In the genomic region with DNA sequence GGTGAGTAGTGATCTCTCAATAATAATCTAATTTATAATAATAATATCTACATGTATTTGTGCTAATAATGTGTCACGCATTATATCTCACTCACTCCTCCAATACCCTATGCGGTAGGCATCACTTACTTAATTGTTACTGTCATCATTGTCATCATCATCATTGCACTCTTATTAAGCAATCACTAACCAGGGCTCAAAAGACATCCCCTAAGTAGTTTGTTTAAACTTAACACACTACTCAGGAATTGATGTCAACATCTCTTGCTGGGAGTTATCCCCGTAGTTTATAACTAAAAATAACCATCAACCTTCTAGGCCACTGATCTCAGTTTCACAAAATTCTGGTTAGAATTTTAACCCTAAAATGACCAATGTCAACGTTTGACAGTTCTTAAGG, we compare ENCODE assay signal across 25 cellular contexts. TPM values are rescaled to one million over a fixed set of nuclear protein-coding genes. Genes with fewer than 3 reads are reported as not detected.
DNase-seq lines count a peak whose midpoint lies in the region; ATAC-seq, FAIRE-seq and TF ChIP-seq lines count a peak whose summit lies in the region.
"Had no signal": no experiment of that assay in that cellular context is flagged by ENCODE, and none has a peak within 500 bp of the region (broad histone marks: within the 10 kb centered on the region; RNA-seq: fewer than 3 reads in every experiment).

No MANE protein-coding gene starts in this region.

- no peaks in the 10 kb centered on the region for H3K27me3 Mint-ChIP-seq in stimulated activated naive CD8-positive, alpha-beta T cell treated with anti-CD3 and anti-CD28 coated beads, Interleukin-15, amount 100 ng/mL, for 72 hours
- no peaks in the 10 kb centered on the region for H3K27me3 Mint-ChIP-seq in T-helper 17 cell

- peaks cover 12% of the 10 kb centered on the region for H3K4me1 ChIP-seq in HepG2 (ENCODE audit: insufficient read depth, low read length)

- no peak for TF ChIP-seq CTCF in HepG2 (CRISPR knock-in tag; IDR thresholded peaks at IDR 0.05)

- intact Hi-C loops in HepG2 (cut with micrococcal nuclease; ENCODE audit: unreplicated experiment), result no loop called here

- no peak overlapping the region for H2AFZ ChIP-seq in HepG2 (ENCODE audit: low read length)
- H2AFZ ChIP-seq: parathyroid adenoma had no signal

- H3K36me3 Mint-ChIP-seq in T-helper 17 cell (ENCODE audit: low read depth), result peaks cover 8% of the 10 kb centered on the region
- H3K36me3 Mint-ChIP-seq: brain had no signal

- H3K4me3 Mint-ChIP-seq in stimulated activated naive CD8-positive, alpha-beta T cell treated with anti-CD3 and anti-CD28 coated beads, Interleukin-15, amount 100 ng/mL, for 72 hours, result no peak overlapping the region
- H3K4me3 Mint-ChIP-seq in T-helper 17 cell, result peak overlapping the region; percentile 68
- H3K4me3 Mint-ChIP-seq: brain, endodermal cell, nephron had no signal

- WGBS in HepG2 (ENCODE audit: low lambda C conversion rate), result 83% methylated on average over 4 of the region's 4 CpGs

- DNase-seq in stimulated activated naive CD8-positive, alpha-beta T cell treated with anti-CD3 and anti-CD28 coated beads, Interleukin-15, amount 100 ng/mL, for 72 hours, result no peak
- DNase-seq in stimulated activated naive CD8-positive, alpha-beta T cell treated with anti-CD3 and anti-CD28 coated beads, Interleukin-15, Interleukin-2, amounts not matched to agents 100 U/mL and 50 U/mL, for 24 hours, result no peak
- DNase-seq in T-helper 17 cell, result no peak
- no peak for DNase-seq in HepG2 (ENCODE audit: low spot score)
- DNase-seq in mucosa of gallbladder (ENCODE audit: low spot score), result no peak
- DNase-seq: activated CD4-positive, alpha-beta T cell treated with anti-CD3 and anti-CD28 coated beads for 4 hours; activated effector memory CD4-positive, alpha-beta T cell treated with anti-CD3 and anti-CD28 coated beads, Interleukin-2, amount 50 U/mL, for 16 hours; DMS 273 treated with DMSO at 0.1 percent for 48 hours; endodermal cell; H7; left colon; NCI-H1694 treated with DMSO at 0.1 percent for 48 hours; stimulated activated CD8-positive, alpha-beta memory T cell treated with anti-CD3 and anti-CD28 coated beads, Interleukin-4, amount 100 ng/mL, for 48 hours; upper lobe of left lung had no signal

- H3K4me2 ChIP-seq in HepG2 (ENCODE audit: low read depth, low read length), result no peak overlapping the region

- no peaks in the 10 kb centered on the region for H3K27me3 ChIP-seq in HepG2 (ENCODE audit: control insufficient read depth in 1 of 2, insufficient read depth in 2 of 2, low read length in 2 of 2)
- H3K27me3 ChIP-seq: upper lobe of left lung had no signal

- no peak for TF ChIP-seq POLR2A in HepG2 (IDR thresholded peaks at IDR 0.05; ENCODE audit: insufficient read depth in 1 of 2, low read depth in 2 of 2, low read length in 2 of 2)

- H3K27ac ChIP-seq in HepG2 (ENCODE audit: extremely low read length, insufficient read depth, low read length), result no peak overlapping the region
- H3K27ac ChIP-seq: C4-2B, parathyroid adenoma, upper lobe of left lung had no signal

- H3K4me3 ChIP-seq in HepG2 (replicated peaks in 1 of 3; ENCODE audit: insufficient read depth in 1 of 3, low read depth in 2 of 3, low read length in 3 of 3), result no peak overlapping the region
- H3K4me3 ChIP-seq: K562, upper lobe of left lung had no signal

- H3K36me3 ChIP-seq in HepG2 (replicated peaks in 1 of 2; ENCODE audit: control insufficient read depth in 1 of 2, insufficient read depth in 2 of 2, low read length in 2 of 2), result peaks cover 0 to 5% of the 10 kb centered on the region in 2 experiments; a peak in 2 of 5 replicates

- TF ChIP-seq EP300 in HepG2 (IDR thresholded peaks at IDR 0.05; ENCODE audit: low read depth in 2 of 2, low read length in 2 of 2), result no peak
- TF ChIP-seq EP300 in HepG2 (CRISPR knock-in tag; IDR thresholded peaks at IDR 0.05; ENCODE audit: borderline replicate concordance), result no peak

- peaks cover 73% of the 10 kb centered on the region for H3K4me1 Mint-ChIP-seq in stimulated activated naive CD8-positive, alpha-beta T cell treated with anti-CD3 and anti-CD28 coated beads, Interleukin-15, amount 100 ng/mL, for 72 hours
- H3K4me1 Mint-ChIP-seq in T-helper 17 cell, result peaks cover 77% of the 10 kb centered on the region
- H3K4me1 Mint-ChIP-seq: nephron had no signal

- H3K79me2 ChIP-seq in HepG2 (ENCODE audit: insufficient read depth, low read length), result peaks cover 44% of the 10 kb centered on the region
- H3K79me2 ChIP-seq: parathyroid adenoma had no signal

- no peak for FAIRE-seq in HepG2 (lab: Jason Lieb, UNC)
- FAIRE-seq: G401.6, GM18507, K562, TTC549 had no signal

- POLR2A ChIA-PET in HepG2 (lab: Yijun Ruan, JAX), result no interaction called here

- peaks cover 66% of the 10 kb centered on the region for H4K20me1 ChIP-seq in HepG2 (ENCODE audit: insufficient read depth, low read length)

- no peak overlapping the region for H3K27ac Mint-ChIP-seq in stimulated activated naive CD8-positive, alpha-beta T cell treated with anti-CD3 and anti-CD28 coated beads, Interleukin-15, amount 100 ng/mL, for 72 hours
- peak overlapping the region; percentile 98 for H3K27ac Mint-ChIP-seq in T-helper 17 cell
- H3K27ac Mint-ChIP-seq: brain, endodermal cell, nephron had no signal

- TF ChIP-seq RAD21 in HepG2 (CRISPR knock-in tag; IDR thresholded peaks at IDR 0.05), result no peak

- CTCF ChIA-PET in HepG2 (lab: Yijun Ruan, JAX; ENCODE audit: low intra/inter-chr PET ratio, low total read pairs), result no interaction called here

- H3K9me3 ChIP-seq in T-helper 17 cell (ENCODE audit: control insufficient read depth, low read length, poor library complexity, severe bottlenecking), result no peaks in the 10 kb centered on the region
- no peaks in the 10 kb centered on the region for H3K9me3 ChIP-seq in HepG2 (ENCODE audit: low read length)
- H3K9me3 ChIP-seq: upper lobe of left lung had no signal

- ATAC-seq in stimulated activated naive CD8-positive, alpha-beta T cell treated with anti-CD3 and anti-CD28 coated beads, Interleukin-15, amount 100 ng/mL, for 72 hours, result peak; percentile 4
- ATAC-seq in stimulated activated naive CD8-positive, alpha-beta T cell treated with anti-CD3 and anti-CD28 coated beads, Interleukin-15, Interleukin-2, amounts not matched to agents 100 U/mL and 50 U/mL, for 24 hours, result no peak
- ATAC-seq in T-helper 17 cell, result no peak
- ATAC-seq in HepG2, result no peak
- no peak for ATAC-seq in HG03457 (IDR thresholded peaks at IDR 0.05; ENCODE audit: unreplicated experiment)
- ATAC-seq in HG03432 (IDR thresholded peaks at IDR 0.05; ENCODE audit: unreplicated experiment), result no peak
- ATAC-seq: K562, left colon, sciatic nerve had no signal

- no peaks in the 10 kb centered on the region for H3K9me3 Mint-ChIP-seq in stimulated activated naive CD8-positive, alpha-beta T cell treated with anti-CD3 and anti-CD28 coated beads, Interleukin-15, amount 100 ng/mL, for 72 hours
- H3K9me3 Mint-ChIP-seq: brain, endodermal cell, nephron had no signal

- BruUV-seq in HepG2 (replicated peaks; lab: Mats Ljungman, UMichigan), result no TSS peak

- no peak overlapping the region for H3K9ac ChIP-seq in HepG2 (ENCODE audit: insufficient read depth, low read depth, low read length)
- H3K9ac ChIP-seq: parathyroid adenoma had no signal

- in situ Hi-C loops in HepG2 (cut with HindIII; ENCODE audit: extremely low pct_ligation_motif_present, low pct_unique_long_range_greater_than_20kb), result no loop called here

TF ChIP-seq in HepG2, 621 proteins besides CTCF, POLR2A, EP300 and RAD21 (continues in another document):
- TF ChIP-seq PTBP1 (IDR thresholded peaks at IDR 0.05; ENCODE audit: low read depth, low read length, poor library complexity, severe bottlenecking) (no peak), KLF13 (CRISPR knock-in tag; IDR thresholded peaks at IDR 0.05) (no peak)

RNA-seq across cellular contexts. Expression of a gene that starts 56.8 kb away (rescaled TPM):
- total RNA-seq in T-helper 17 cell (10 to 100 TPM; 32.9 to 39.8 TPM), HepG2 (2016; rRNA removed; fragmentation: Illumina TruSeq; extraction: Trizol) (26.4 and 40.9 TPM in 2 replicates), mucosa of gallbladder (47.7 TPM)
- total RNA-seq in HepG2 (2016; cell fraction: cytosol; rRNA removed; fragmentation: Illumina TruSeq; extraction: Trizol; ENCODE audit: low read depth), result 6.4 and 8.6 TPM in 2 replicates
- 23.8 and 38.6 TPM in 2 replicates for total RNA-seq in HepG2 (2016; cell fraction: insoluble cytoplasmic fraction; rRNA removed; fragmentation: Illumina TruSeq; extraction: Trizol)
- 19.6 and 21.3 TPM in 2 replicates for total RNA-seq in HepG2 (2016; cell fraction: membrane; rRNA removed; fragmentation: Illumina TruSeq; extraction: Trizol)
- 41.9 and 47.8 TPM in 2 replicates for total RNA-seq in HepG2 (2016; cell fraction: nucleus; rRNA removed; fragmentation: Illumina TruSeq; extraction: Trizol)
- polyA plus RNA-seq in HepG2 (2011; rRNA removed), result 20.5 and 24.8 TPM in 2 replicates
- polyA plus RNA-seq in HepG2 (2011; cell fraction: cytosol; rRNA removed), result 11.0 and 15.0 TPM in 2 replicates
- 20.0 and 21.2 TPM in 2 replicates for polyA plus RNA-seq in HepG2 (2011; cell fraction: nucleus; rRNA removed)
- 20.7 and 23.9 TPM in 2 replicates for polyA plus RNA-seq in HepG2 (2012)
- 9.1 and 9.3 TPM in 2 replicates for polyA plus RNA-seq in HepG2 (2016; cell fraction: cytosol; fragmentation: Illumina TruSeq; extraction: Trizol; ENCODE audit: low read depth)
- polyA plus RNA-seq in HepG2 (2016; cell fraction: insoluble cytoplasmic fraction; fragmentation: Illumina TruSeq; extraction: Trizol; ENCODE audit: low read depth), result 35.5 and 42.1 TPM in 2 replicates
- 13.2 and 14.7 TPM in 2 replicates for polyA plus RNA-seq in HepG2 (2016; cell fraction: membrane; fragmentation: Illumina TruSeq; extraction: Trizol; ENCODE audit: low read depth)
- polyA plus RNA-seq in HepG2 (2016; cell fraction: nucleus; fragmentation: Illumina TruSeq; extraction: Trizol; ENCODE audit: insufficient read depth, low read depth), result 34.0 and 49.3 TPM in 2 replicates
- 28.7 and 67.9 TPM in 2 replicates for polyA minus RNA-seq in HepG2 (2011; rRNA and poly(A)+ RNA removed; ENCODE audit: low replicate concordance)
- 12.0 and 16.0 TPM in 2 replicates for polyA minus RNA-seq in HepG2 (2011; cell fraction: cytosol; rRNA and poly(A)+ RNA removed)
- polyA minus RNA-seq in HepG2 (2011; cell fraction: nucleus; rRNA and poly(A)+ RNA removed), result 113 and 126 TPM in 2 replicates
